ENCODE assay signal across 17 cellular contexts in genomic region chr14:56115471-56115870, GRCh38.
"Had no signal": no experiment of that assay in that cellular context is flagged by ENCODE, and none has a peak within 500 bp of the region (broad histone marks: within the 10 kb centered on the region; RNA-seq: fewer than 3 reads in every experiment).

No MANE protein-coding gene starts in this region.

- H3K27me3 Mint-ChIP-seq: activated naive CD4-positive, alpha-beta T cell treated with anti-CD3 and anti-CD28 coated beads, Interleukin-2, amount 50 U/mL, for 24 hours had no signal

- DNase-seq: activated CD4-positive, alpha-beta T cell treated with anti-CD3 and anti-CD28 coated beads, Interleukin-2, amount 50 U/mL, for 4 hours; activated CD4-positive, CD25-positive, alpha-beta regulatory T cell treated with anti-CD3 and anti-CD28 coated beads, Interleukin-2, amount 50 U/mL, for 72 hours; activated CD8-positive, alpha-beta memory T cell treated with anti-CD3 and anti-CD28 coated beads, Interleukin-2, amount 10 ng/mL, durations not matched to agents 7 days and 5 days; activated effector memory CD4-positive, alpha-beta T cell treated with Interleukin-2 at 50 U/mL for 16 hours; activated T-cell treated with anti-CD3 and anti-CD28 coated beads, Interleukin-2, amount 50 U/mL, for 24 hours; hippocampal formation; kidney glomerular epithelial cell; midbrain; psoas muscle; sigmoid colon; stimulated activated CD4-positive, alpha-beta T cell treated with anti-CD3 and anti-CD28 coated beads, Interleukin-12 subunit alpha, Interleukin-12 subunit beta, amount 100 ng/mL, for 4 hours; stimulated activated naive CD8-positive, alpha-beta T cell treated with anti-CD3 and anti-CD28 coated beads, Interleukin-15, Interleukin-2, amounts not matched to agents 100 U/mL and 50 U/mL, for 24 hours; T-helper 2 cell; upper lobe of right lung had no signal

- H3K36me3 Mint-ChIP-seq: activated naive CD4-positive, alpha-beta T cell treated with anti-CD3 and anti-CD28 coated beads, Interleukin-2, amount 50 U/mL, for 24 hours had no signal

- H3K9me3 Mint-ChIP-seq: activated naive CD4-positive, alpha-beta T cell treated with anti-CD3 and anti-CD28 coated beads, Interleukin-2, amount 50 U/mL, for 24 hours; activated T-cell treated with anti-CD3 and anti-CD28 coated beads, Interleukin-2, amount 50 U/mL, for 24 hours; central memory CD8-positive, alpha-beta T cell had no signal

- H3K4me3 Mint-ChIP-seq: activated CD8-positive, alpha-beta memory T cell treated with anti-CD3 and anti-CD28 coated beads, Interleukin-2, amount 10 ng/mL, durations not matched to agents 7 days and 5 days; activated T-cell treated with anti-CD3 and anti-CD28 coated beads, Interleukin-2, amount 50 U/mL, for 24 hours; central memory CD8-positive, alpha-beta T cell had no signal

- ATAC-seq: activated CD8-positive, alpha-beta memory T cell treated with anti-CD3 and anti-CD28 coated beads, Interleukin-2, amount 10 ng/mL, durations not matched to agents 7 days and 5 days; gastroesophageal sphincter; psoas muscle; stimulated activated naive CD8-positive, alpha-beta T cell treated with anti-CD3 and anti-CD28 coated beads, Interleukin-15, Interleukin-2, amounts not matched to agents 100 U/mL and 50 U/mL, for 24 hours; upper lobe of right lung had no signal

- H3K27ac Mint-ChIP-seq: activated CD8-positive, alpha-beta memory T cell treated with anti-CD3 and anti-CD28 coated beads, Interleukin-2, amount 10 ng/mL, durations not matched to agents 7 days and 5 days; activated T-cell treated with anti-CD3 and anti-CD28 coated beads, Interleukin-2, amount 50 U/mL, for 24 hours had no signal
